ENCODE assay signal across 1 cellular context in the genomic region with DNA sequence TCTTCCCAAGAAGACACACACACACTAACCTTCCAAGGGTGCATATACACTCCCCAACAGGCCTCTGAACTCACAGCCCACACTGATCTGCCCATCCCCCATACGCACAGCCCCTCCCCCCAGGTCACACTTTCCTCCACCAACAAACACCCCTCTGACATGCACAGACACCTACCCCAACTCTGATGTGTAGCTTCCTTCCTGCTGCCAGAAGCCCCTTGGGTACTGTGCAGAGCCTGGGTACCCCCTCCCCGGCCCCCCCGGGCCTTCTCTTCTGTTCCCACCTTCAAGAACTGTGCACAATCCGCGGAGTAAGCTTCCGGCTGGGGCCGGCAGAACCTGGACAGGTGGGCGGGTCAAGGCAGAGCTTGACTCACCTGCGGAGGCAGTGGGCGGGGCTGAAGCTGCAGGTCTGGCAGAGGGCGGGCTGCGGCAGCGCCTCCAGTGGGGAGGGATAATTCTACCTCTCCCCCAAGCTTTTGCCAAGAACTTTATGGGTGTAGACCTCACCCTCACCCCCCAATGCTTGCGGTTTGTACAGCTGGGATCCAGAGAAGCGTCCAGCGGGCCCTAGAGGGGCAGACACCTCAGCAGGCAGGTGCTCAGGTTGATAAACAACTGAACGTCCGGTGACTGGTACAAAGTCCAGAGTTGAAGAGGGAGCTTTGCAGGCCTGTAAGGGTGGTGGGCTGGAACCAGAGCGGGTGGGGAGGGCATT.
TF ChIP-seq lines count a peak whose summit lies in the region.

TSS of gene C1orf210 (minus strand) at position 313 of the 718 bp plus-strand sequence. CDS start 2,311 bp downstream, outside the sequence.

TF ChIP-seq in HepG2, 621 proteins besides CTCF, POLR2A, EP300 and RAD21 (continued from another document):
- TF ChIP-seq MAFK (conservative IDR thresholded peaks at IDR 0.05 in 1 of 2, IDR thresholded peaks at IDR 0.05 in 1 of 2; ENCODE audit: low read length in 2 of 2): no peak
- TF ChIP-seq HNRNPL (IDR thresholded peaks at IDR 0.05; ENCODE audit: low read depth, low read length): no peak
- no peak for TF ChIP-seq ZNF33A (CRISPR knock-in tag; IDR thresholded peaks at IDR 0.05; ENCODE audit: borderline replicate concordance)
- peak; percentile 39 for TF ChIP-seq HNRNPLL (IDR thresholded peaks at IDR 0.05; ENCODE audit: low read depth, low read length, poor library complexity, severe bottlenecking)
- TF ChIP-seq ZBTB33 (CRISPR knock-in tag; IDR thresholded peaks at IDR 0.05): no peak
- TF ChIP-seq CBX1 (IDR thresholded peaks at IDR 0.05; ENCODE audit: low read depth): no peak
- TF ChIP-seq SOX6 (IDR thresholded peaks at IDR 0.05): no peak
- TF ChIP-seq SOX6 (CRISPR knock-in tag; IDR thresholded peaks at IDR 0.05): peak; percentile 54
- no peak for TF ChIP-seq CBX2 (IDR thresholded peaks at IDR 0.05; ENCODE audit: low read depth, low read length)
- no peak for TF ChIP-seq CBX2 (CRISPR knock-in tag; IDR thresholded peaks at IDR 0.05; ENCODE audit: low read depth)
- TF ChIP-seq PCBP1 (IDR thresholded peaks at IDR 0.05; ENCODE audit: borderline replicate concordance, low read depth, low read length): no peak
